1 cellular context compared by ENCODE assay signal in the genomic region with DNA sequence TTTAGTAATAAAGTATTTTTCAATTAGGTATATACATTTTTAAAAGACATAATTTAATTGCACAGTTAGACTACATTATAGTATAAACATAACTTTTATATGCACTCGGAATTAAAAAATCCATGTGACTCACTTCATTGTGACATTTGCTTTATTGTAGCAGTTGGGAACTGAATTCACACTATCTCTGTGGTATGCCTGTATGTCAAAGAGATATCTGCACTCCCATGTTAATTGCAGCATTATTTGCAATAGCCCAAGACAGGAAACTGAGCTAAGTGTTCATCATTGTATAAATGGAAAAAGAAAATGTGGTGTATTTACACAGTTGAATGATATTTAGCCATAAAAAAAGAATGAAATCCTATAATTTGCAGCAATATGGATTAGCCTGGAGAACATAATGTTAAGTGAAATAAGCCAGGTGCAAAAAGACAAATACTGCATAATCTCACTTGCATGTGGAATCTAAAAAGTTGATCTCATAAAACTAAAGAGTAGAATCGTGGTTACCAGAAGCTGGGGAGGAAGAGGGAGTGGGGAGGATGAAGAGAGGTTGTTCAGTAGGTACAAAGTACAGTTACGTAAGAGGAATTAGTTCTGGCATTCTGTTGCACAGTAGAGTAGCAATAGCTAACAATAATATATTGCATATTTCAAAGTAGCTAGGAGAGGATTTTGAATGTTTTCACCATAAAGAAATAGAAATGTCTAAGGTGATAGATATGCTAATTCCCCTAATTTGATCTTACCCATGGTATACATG.
TF ChIP-seq lines count a peak whose summit lies in the region.

No MANE protein-coding gene starts in this region.

TF ChIP-seq in HepG2, 621 proteins besides CTCF, POLR2A, EP300 and RAD21 (continued from another document and continues in another):
- TF ChIP-seq, protein P1, sequence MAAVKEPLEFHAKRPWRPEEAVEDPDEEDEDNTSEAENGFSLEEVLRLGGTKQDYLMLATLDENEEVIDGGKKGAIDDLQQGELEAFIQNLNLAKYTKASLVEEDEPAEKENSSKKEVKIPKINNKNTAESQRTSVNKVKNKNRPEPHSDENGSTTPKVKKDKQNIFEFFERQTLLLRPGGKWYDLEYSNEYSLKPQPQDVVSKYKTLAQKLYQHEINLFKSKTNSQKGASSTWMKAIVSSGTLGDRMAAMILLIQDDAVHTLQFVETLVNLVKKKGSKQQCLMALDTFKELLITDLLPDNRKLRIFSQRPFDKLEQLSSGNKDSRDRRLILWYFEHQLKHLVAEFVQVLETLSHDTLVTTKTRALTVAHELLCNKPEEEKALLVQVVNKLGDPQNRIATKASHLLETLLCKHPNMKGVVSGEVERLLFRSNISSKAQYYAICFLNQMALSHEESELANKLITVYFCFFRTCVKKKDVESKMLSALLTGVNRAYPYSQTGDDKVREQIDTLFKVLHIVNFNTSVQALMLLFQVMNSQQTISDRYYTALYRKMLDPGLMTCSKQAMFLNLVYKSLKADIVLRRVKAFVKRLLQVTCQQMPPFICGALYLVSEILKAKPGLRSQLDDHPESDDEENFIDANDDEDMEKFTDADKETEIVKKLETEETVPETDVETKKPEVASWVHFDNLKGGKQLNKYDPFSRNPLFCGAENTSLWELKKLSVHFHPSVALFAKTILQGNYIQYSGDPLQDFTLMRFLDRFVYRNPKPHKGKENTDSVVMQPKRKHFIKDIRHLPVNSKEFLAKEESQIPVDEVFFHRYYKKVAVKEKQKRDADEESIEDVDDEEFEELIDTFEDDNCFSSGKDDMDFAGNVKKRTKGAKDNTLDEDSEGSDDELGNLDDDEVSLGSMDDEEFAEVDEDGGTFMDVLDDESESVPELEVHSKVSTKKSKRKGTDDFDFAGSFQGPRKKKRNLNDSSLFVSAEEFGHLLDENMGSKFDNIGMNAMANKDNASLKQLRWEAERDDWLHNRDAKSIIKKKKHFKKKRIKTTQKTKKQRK (IDR thresholded peaks at IDR 0.05; ENCODE audit: low read length) = no peak
- TF ChIP-seq ZMYM4 (CRISPR knock-in tag; IDR thresholded peaks at IDR 0.05) = peak; percentile 63; the same call in 1 of the 2 replicates
- TF ChIP-seq KMT2B (CRISPR knock-in tag; IDR thresholded peaks at IDR 0.05) = no peak
- TF ChIP-seq ZNF619 (CRISPR knock-in tag; IDR thresholded peaks at IDR 0.05) = no peak
- TF ChIP-seq MIXL1 (CRISPR knock-in tag; IDR thresholded peaks at IDR 0.05) = peak; percentile 79; the same call in 1 of the 2 replicates
- peak; percentile 66; the same call in 1 of the 2 replicates for TF ChIP-seq SOX5 (CRISPR knock-in tag; IDR thresholded peaks at IDR 0.05; ENCODE audit: borderline replicate concordance)
- peak; percentile 68 for TF ChIP-seq HNF4G (IDR thresholded peaks at IDR 0.05; ENCODE audit: borderline replicate concordance, low read depth, low read length)
- TF ChIP-seq HNF4G (CRISPR knock-in tag; IDR thresholded peaks at IDR 0.05; ENCODE audit: borderline replicate concordance, low read depth) = peak; percentile 76; the same call in 1 of the 2 replicates
- peak; percentile 85; the same call in 1 of the 2 replicates for TF ChIP-seq CEBPB (IDR thresholded peaks at IDR 0.05; ENCODE audit: borderline replicate concordance, low read depth, low read length)
- no peak for TF ChIP-seq ZNF296 (CRISPR knock-in tag; conservative IDR thresholded peaks at IDR 0.05)
- TF ChIP-seq, protein P2, sequence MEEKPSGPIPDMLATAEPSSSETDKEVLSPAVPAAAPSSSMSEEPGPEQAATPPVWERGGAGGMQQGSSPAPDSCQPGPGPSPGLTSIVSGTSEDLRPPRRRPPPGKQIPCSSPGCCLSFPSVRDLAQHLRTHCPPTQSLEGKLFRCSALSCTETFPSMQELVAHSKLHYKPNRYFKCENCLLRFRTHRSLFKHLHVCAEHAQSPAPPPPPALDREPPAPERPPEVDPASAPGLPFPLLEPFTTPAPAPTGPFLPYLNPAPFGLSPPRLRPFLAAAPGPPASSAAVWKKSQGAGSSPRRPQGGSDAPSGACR (CRISPR knock-in tag; IDR thresholded peaks at IDR 0.05) = 0 out of 2 replicates have a peak, but pooled peaks have one; percentile 21
- TF ChIP-seq, protein P3, sequence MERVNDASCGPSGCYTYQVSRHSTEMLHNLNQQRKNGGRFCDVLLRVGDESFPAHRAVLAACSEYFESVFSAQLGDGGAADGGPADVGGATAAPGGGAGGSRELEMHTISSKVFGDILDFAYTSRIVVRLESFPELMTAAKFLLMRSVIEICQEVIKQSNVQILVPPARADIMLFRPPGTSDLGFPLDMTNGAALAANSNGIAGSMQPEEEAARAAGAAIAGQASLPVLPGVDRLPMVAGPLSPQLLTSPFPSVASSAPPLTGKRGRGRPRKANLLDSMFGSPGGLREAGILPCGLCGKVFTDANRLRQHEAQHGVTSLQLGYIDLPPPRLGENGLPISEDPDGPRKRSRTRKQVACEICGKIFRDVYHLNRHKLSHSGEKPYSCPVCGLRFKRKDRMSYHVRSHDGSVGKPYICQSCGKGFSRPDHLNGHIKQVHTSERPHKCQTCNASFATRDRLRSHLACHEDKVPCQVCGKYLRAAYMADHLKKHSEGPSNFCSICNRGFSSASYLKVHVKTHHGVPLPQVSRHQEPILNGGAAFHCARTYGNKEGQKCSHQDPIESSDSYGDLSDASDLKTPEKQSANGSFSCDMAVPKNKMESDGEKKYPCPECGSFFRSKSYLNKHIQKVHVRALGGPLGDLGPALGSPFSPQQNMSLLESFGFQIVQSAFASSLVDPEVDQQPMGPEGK (CRISPR knock-in tag; IDR thresholded peaks at IDR 0.05) = peak; percentile 52
- no peak for TF ChIP-seq ZNF709 (CRISPR knock-in tag; IDR thresholded peaks at IDR 0.05)
- TF ChIP-seq, protein P4, sequence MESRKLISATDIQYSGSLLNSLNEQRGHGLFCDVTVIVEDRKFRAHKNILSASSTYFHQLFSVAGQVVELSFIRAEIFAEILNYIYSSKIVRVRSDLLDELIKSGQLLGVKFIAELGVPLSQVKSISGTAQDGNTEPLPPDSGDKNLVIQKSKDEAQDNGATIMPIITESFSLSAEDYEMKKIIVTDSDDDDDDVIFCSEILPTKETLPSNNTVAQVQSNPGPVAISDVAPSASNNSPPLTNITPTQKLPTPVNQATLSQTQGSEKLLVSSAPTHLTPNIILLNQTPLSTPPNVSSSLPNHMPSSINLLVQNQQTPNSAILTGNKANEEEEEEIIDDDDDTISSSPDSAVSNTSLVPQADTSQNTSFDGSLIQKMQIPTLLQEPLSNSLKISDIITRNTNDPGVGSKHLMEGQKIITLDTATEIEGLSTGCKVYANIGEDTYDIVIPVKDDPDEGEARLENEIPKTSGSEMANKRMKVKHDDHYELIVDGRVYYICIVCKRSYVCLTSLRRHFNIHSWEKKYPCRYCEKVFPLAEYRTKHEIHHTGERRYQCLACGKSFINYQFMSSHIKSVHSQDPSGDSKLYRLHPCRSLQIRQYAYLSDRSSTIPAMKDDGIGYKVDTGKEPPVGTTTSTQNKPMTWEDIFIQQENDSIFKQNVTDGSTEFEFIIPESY (CRISPR knock-in tag; IDR thresholded peaks at IDR 0.05) = no peak
- no peak for TF ChIP-seq ZNF572 (CRISPR knock-in tag; IDR thresholded peaks at IDR 0.05)
- TF ChIP-seq, protein P5, sequence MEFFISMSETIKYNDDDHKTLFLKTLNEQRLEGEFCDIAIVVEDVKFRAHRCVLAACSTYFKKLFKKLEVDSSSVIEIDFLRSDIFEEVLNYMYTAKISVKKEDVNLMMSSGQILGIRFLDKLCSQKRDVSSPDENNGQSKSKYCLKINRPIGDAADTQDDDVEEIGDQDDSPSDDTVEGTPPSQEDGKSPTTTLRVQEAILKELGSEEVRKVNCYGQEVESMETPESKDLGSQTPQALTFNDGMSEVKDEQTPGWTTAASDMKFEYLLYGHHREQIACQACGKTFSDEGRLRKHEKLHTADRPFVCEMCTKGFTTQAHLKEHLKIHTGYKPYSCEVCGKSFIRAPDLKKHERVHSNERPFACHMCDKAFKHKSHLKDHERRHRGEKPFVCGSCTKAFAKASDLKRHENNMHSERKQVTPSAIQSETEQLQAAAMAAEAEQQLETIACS (CRISPR knock-in tag; IDR thresholded peaks at IDR 0.05) = no peak
- TF ChIP-seq, protein P6, sequence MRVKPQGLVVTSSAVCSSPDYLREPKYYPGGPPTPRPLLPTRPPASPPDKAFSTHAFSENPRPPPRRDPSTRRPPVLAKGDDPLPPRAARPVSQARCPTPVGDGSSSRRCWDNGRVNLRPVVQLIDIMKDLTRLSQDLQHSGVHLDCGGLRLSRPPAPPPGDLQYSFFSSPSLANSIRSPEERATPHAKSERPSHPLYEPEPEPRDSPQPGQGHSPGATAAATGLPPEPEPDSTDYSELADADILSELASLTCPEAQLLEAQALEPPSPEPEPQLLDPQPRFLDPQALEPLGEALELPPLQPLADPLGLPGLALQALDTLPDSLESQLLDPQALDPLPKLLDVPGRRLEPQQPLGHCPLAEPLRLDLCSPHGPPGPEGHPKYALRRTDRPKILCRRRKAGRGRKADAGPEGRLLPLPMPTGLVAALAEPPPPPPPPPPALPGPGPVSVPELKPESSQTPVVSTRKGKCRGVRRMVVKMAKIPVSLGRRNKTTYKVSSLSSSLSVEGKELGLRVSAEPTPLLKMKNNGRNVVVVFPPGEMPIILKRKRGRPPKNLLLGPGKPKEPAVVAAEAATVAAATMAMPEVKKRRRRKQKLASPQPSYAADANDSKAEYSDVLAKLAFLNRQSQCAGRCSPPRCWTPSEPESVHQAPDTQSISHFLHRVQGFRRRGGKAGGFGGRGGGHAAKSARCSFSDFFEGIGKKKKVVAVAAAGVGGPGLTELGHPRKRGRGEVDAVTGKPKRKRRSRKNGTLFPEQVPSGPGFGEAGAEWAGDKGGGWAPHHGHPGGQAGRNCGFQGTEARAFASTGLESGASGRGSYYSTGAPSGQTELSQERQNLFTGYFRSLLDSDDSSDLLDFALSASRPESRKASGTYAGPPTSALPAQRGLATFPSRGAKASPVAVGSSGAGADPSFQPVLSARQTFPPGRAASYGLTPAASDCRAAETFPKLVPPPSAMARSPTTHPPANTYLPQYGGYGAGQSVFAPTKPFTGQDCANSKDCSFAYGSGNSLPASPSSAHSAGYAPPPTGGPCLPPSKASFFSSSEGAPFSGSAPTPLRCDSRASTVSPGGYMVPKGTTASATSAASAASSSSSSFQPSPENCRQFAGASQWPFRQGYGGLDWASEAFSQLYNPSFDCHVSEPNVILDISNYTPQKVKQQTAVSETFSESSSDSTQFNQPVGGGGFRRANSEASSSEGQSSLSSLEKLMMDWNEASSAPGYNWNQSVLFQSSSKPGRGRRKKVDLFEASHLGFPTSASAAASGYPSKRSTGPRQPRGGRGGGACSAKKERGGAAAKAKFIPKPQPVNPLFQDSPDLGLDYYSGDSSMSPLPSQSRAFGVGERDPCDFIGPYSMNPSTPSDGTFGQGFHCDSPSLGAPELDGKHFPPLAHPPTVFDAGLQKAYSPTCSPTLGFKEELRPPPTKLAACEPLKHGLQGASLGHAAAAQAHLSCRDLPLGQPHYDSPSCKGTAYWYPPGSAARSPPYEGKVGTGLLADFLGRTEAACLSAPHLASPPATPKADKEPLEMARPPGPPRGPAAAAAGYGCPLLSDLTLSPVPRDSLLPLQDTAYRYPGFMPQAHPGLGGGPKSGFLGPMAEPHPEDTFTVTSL (CRISPR knock-in tag; IDR thresholded peaks at IDR 0.05; ENCODE audit: borderline replicate concordance) = peak; percentile 59; the same call in 1 of the 2 replicates
- TF ChIP-seq ZNF337 (CRISPR knock-in tag; IDR thresholded peaks at IDR 0.05; ENCODE audit: borderline replicate concordance, low read depth) = no peak
- no peak for TF ChIP-seq ZNF224 (CRISPR knock-in tag; IDR thresholded peaks at IDR 0.05)
- TF ChIP-seq FOXK2 (IDR thresholded peaks at IDR 0.05) = no peak
- no peak for TF ChIP-seq EEA1 (CRISPR knock-in tag; IDR thresholded peaks at IDR 0.05; ENCODE audit: borderline replicate concordance)
- TF ChIP-seq EED (CRISPR knock-in tag; IDR thresholded peaks at IDR 0.05) = no peak
- no peak for TF ChIP-seq ZNF234 (CRISPR knock-in tag; conservative IDR thresholded peaks at IDR 0.05)
- peak; percentile 82; the same call in 1 of the 2 replicates for TF ChIP-seq ZNF331 (CRISPR knock-in tag; IDR thresholded peaks at IDR 0.05)
- TF ChIP-seq ZNF264 (CRISPR knock-in tag; IDR thresholded peaks at IDR 0.05) = 0 out of 2 replicates have a peak, but pooled peaks have one; percentile 42
- TF ChIP-seq CEBPG (CRISPR knock-in tag; IDR thresholded peaks at IDR 0.05) = peak; percentile 83
- TF ChIP-seq RCOR2 (CRISPR knock-in tag; IDR thresholded peaks at IDR 0.05) = 0 out of 2 replicates have a peak, but pooled peaks have one; percentile 43
- no peak for TF ChIP-seq FOXP1 (IDR thresholded peaks at IDR 0.05)
- TF ChIP-seq FOXP1 (CRISPR knock-in tag; IDR thresholded peaks at IDR 0.05) = peak; percentile 35; the same call in 1 of the 2 replicates
- 0 out of 2 replicates have a peak, but pooled peaks have one; percentile 45 for TF ChIP-seq FOXA3 (CRISPR knock-in tag; IDR thresholded peaks at IDR 0.05)
- TF ChIP-seq, protein P7, sequence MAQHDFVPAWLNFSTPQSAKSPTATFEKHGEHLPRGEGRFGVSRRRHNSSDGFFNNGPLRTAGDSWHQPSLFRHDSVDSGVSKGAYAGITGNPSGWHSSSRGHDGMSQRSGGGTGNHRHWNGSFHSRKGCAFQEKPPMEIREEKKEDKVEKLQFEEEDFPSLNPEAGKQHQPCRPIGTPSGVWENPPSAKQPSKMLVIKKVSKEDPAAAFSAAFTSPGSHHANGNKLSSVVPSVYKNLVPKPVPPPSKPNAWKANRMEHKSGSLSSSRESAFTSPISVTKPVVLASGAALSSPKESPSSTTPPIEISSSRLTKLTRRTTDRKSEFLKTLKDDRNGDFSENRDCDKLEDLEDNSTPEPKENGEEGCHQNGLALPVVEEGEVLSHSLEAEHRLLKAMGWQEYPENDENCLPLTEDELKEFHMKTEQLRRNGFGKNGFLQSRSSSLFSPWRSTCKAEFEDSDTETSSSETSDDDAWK (CRISPR knock-in tag; IDR thresholded peaks at IDR 0.05) = no peak
- TF ChIP-seq ELF3 (CRISPR knock-in tag; IDR thresholded peaks at IDR 0.05) = peak; percentile 71; the same call in 1 of the 2 replicates
- TF ChIP-seq ZNF12 (CRISPR knock-in tag; IDR thresholded peaks at IDR 0.05) = 0 out of 2 replicates have a peak, but pooled peaks have one; percentile 12
- TF ChIP-seq, protein P8, sequence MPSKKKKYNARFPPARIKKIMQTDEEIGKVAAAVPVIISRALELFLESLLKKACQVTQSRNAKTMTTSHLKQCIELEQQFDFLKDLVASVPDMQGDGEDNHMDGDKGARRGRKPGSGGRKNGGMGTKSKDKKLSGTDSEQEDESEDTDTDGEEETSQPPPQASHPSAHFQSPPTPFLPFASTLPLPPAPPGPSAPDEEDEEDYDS (CRISPR knock-in tag; IDR thresholded peaks at IDR 0.05) = 0 out of 2 replicates have a peak, but pooled peaks have one; percentile 15
- TF ChIP-seq REXO4 (CRISPR knock-in tag; IDR thresholded peaks at IDR 0.05; ENCODE audit: borderline replicate concordance) = no peak
- TF ChIP-seq ZNF678 (CRISPR knock-in tag; IDR thresholded peaks at IDR 0.05) = no peak
- peak; percentile 92 for TF ChIP-seq HNF4A (CRISPR knock-in tag; IDR thresholded peaks at IDR 0.05)
- no peak for TF ChIP-seq NFIB (CRISPR knock-in tag; IDR thresholded peaks at IDR 0.05; ENCODE audit: borderline replicate concordance)
- 0 out of 2 replicates have a peak, but pooled peaks have one; percentile 36 for TF ChIP-seq NCOA2 (CRISPR knock-in tag; IDR thresholded peaks at IDR 0.05)
- TF ChIP-seq ZNF672 (CRISPR knock-in tag; IDR thresholded peaks at IDR 0.05) = no peak
